ENCODE assay signal across 8 cellular contexts in genomic region chr12:53295070-53295890, GRCh38. TPM values are rescaled to one million over a fixed set of nuclear protein-coding genes. Genes with fewer than 3 reads are reported as not detected.
DNase-seq lines count a peak whose midpoint lies in the region; ATAC-seq and TF ChIP-seq lines count a peak whose summit lies in the region.

Gene PFDN5, plus strand, starts transcription at chr12:53295542. Its CDS starts 26 bp downstream, at chr12:53295568.

- no peaks in the 10 kb centered on the region for H3K9me3 ChIP-seq in heart right ventricle
- no peaks in the 10 kb centered on the region for H3K9me3 ChIP-seq in upper lobe of left lung

- H3K4me1 Mint-ChIP-seq in T-cell, result peaks cover 49 to 54% (median 51%) of the 10 kb centered on the region in 3 donors

- TF ChIP-seq POLR2A in upper lobe of left lung (IDR thresholded peaks at IDR 0.05), result peak in 3 of 4 donors; percentile 56 to 86 (median 74)

- H3K27me3 ChIP-seq in heart right ventricle, result no peaks in the 10 kb centered on the region
- no peaks in the 10 kb centered on the region for H3K27me3 ChIP-seq in upper lobe of left lung

- H3K4me1 ChIP-seq in heart right ventricle (peaks cover 11 to 48% (median 40%) of the 10 kb centered on the region in 9 donors), upper lobe of left lung (peaks cover 38 to 45% (median 40%) of the 10 kb centered on the region in 4 donors)

- peak within 1 kb of the TSS; percentile 98 to 99 (median 98) for H3K4me3 Mint-ChIP-seq in T-cell

- WGBS in adipose tissue, 3 donors, result 1% methylated on average over 39 to 42 of the region's 42 CpGs
- 1% methylated on average over 42 of the region's 42 CpGs for WGBS in heart right ventricle, 2 donors
- 1 to 2% methylated on average over 37 to 42 of the region's 42 CpGs for WGBS in upper lobe of left lung, 2 donors

- H3K9me3 Mint-ChIP-seq in T-cell, result no peaks in the 10 kb centered on the region

- peaks cover 0 to 36% (median 0%) of the 10 kb centered on the region in 9 donors for H3K36me3 ChIP-seq in heart right ventricle
- peaks cover 0 to 14% (median 7%) of the 10 kb centered on the region in 4 donors for H3K36me3 ChIP-seq in upper lobe of left lung

- ATAC-seq in HG02763 (IDR thresholded peaks at IDR 0.05; ENCODE audit: unreplicated experiment) (peak; percentile 68), T-cell (replicated peaks in 1 of 4) (peak; percentile 89 to 94 (median 92)), heart right ventricle (peak; percentile 89 to 94 (median 92)), upper lobe of left lung (ENCODE audit: low FRiP score in 2 of 2) (peak; percentile 94 to 95)

- H3K27ac Mint-ChIP-seq in T-cell, result peak within 1 kb of the TSS; percentile 96 to 99

- no peaks in the 10 kb centered on the region for H3K27me3 Mint-ChIP-seq in T-cell

- TF ChIP-seq CTCF in GM12865 (IDR thresholded peaks at IDR 0.05; ENCODE audit: insufficient read depth, low read depth, low read length, missing control alignments), result no peak
- TF ChIP-seq CTCF in heart right ventricle (IDR thresholded peaks at IDR 0.05), result peak in 3 of 9 donors; percentile 11 to 25 (median 23)
- peak; percentile 17 to 60 (median 34) for TF ChIP-seq CTCF in upper lobe of left lung (IDR thresholded peaks at IDR 0.05)

- peaks cover 26% of the 10 kb centered on the region for H3K36me3 Mint-ChIP-seq in T-cell

- DNase-seq in GM12865 (ENCODE audit: low read depth), result peak; percentile 95
- peak; percentile 58 for DNase-seq in NCI-H1417 treated with DMSO at 0.1 percent for 48 hours (lab: John Stamatoyannopoulos, UW)
- DNase-seq in T-cell, result peak; percentile 64 to 90 (median 86)
- DNase-seq in heart right ventricle, result peak; percentile 87 to 91
- peak; percentile 78 to 99 (median 91) for DNase-seq in posterior cingulate gyrus
- DNase-seq in upper lobe of left lung, result peak; percentile 95 to 96

- TF ChIP-seq EP300 in upper lobe of left lung (IDR thresholded peaks at IDR 0.05), result no peak

- CTCF ChIA-PET in T-cell (lab: Charles Lee), result interaction anchor here (0.5 to 3.9 kb wide), 16 partner anchors 26 to 339 kb away, joined by 3 to 53 read pairs (median 4); partner anchors contain the start of genes AAAS (in 2 of the 2), CSAD (in 1 of the 2), SPRYD3 (in 1 of the 2) and TARBP2 (in 1 of the 2)

- POLR2A ChIA-PET in T-cell (lab: Charles Lee), result interaction anchor here (0.6 to 2.1 kb wide), 7 partner anchors 20 to 154 kb away, joined by 3 to 9 read pairs (median 3); partner anchors contain the start of genes AAAS (in 1 of the 2), PRR13 (in 1 of the 2) and ZNF740 (in 1 of the 2)

- intact Hi-C loops in heart right ventricle (cut with DNase I) (loop anchor here in 1 of 10 donors (2.0 to 10.0 kb wide), 2 partner anchors 74 to 220 kb away; partner anchors contain the start of gene SPRYD3), posterior cingulate gyrus (cut with DNase I) (loop anchor here (5.0 kb wide), 1 partner anchor 43 kb away; a partner anchor contains a TSS)

- H3K27ac ChIP-seq in adipose tissue (ENCODE audit: low read depth, low read length) (peak within 1 kb of the TSS; percentile 94), heart right ventricle (peak within 1 kb of the TSS; percentile 14 to 93 (median 89)), upper lobe of left lung (peak within 1 kb of the TSS; percentile 81 to 97 (median 88))

- H3K4me3 ChIP-seq in GM12865 (ENCODE audit: low read depth, low read length) (peak within 1 kb of the TSS; percentile 96), heart right ventricle (peak within 1 kb of the TSS; percentile 69 to 93 (median 82)), upper lobe of left lung (peak within 1 kb of the TSS; percentile 48 to 84 (median 72))

RNA-seq across cellular contexts. Expression of gene PFDN5, which starts in this region (rescaled TPM):
- 100 to 1,000 TPM; 591 to 643 (median 612) TPM for total RNA-seq in T-cell
- polyA plus RNA-seq in adipose tissue, result 1,000 to 10,000 TPM in 1 of 3 donors, 100 to 1,000 TPM in 2; 478 to 1,510 (median 796) TPM
- 100 to 1,000 TPM; 307 to 413 (median 339) TPM for total RNA-seq in heart right ventricle
- 1,000 to 10,000 TPM in 1 of 2 donors, 100 to 1,000 TPM in 1; 658 to 1,216 TPM for polyA plus RNA-seq in heart right ventricle
- 100 to 1,000 TPM; 374 to 580 (median 445) TPM for total RNA-seq in upper lobe of left lung

Comparison
In these comparisons a context has a peak if more than half of its experiments do, and no peak if none do; other contexts are left out.
1. Peak in every context shown above with its lines: DNase-seq, ATAC-seq, H3K4me3 ChIP-seq and H3K27ac ChIP-seq.